ENCODE assay signal across 21 cellular contexts in genomic region chr11:11592146-11592684, GRCh38.
"Had no signal": no experiment of that assay in that cellular context is flagged by ENCODE, and none has a peak within 500 bp of the region (broad histone marks: within the 10 kb centered on the region; RNA-seq: fewer than 3 reads in every experiment).

No MANE protein-coding gene starts in this region.

- H3K27me3 ChIP-seq: ascending aorta, body of pancreas, Peyer's patch had no signal

- H3K36me3 Mint-ChIP-seq: activated naive CD4-positive, alpha-beta T cell treated with anti-CD3 and anti-CD28 coated beads, Interleukin-2, amount 50 U/mL, for 24 hours had no signal

- H3K4me1 Mint-ChIP-seq: activated naive CD4-positive, alpha-beta T cell treated with anti-CD3 and anti-CD28 coated beads, Interleukin-2, amount 50 U/mL, for 24 hours; activated naive CD8-positive, alpha-beta T cell treated with anti-CD3 and anti-CD28 coated beads, Interleukin-2, amount 50 U/mL, for 24 hours had no signal

- H3K9ac ChIP-seq: KMS-11 had no signal

- H3K27ac ChIP-seq: ascending aorta, body of pancreas, KMS-11, Peyer's patch, RWPE1 had no signal

- H3K9me3 Mint-ChIP-seq: activated CD8-positive, alpha-beta T cell treated with anti-CD3 and anti-CD28 coated beads for 36 hours; activated naive CD4-positive, alpha-beta T cell treated with anti-CD3 and anti-CD28 coated beads, Interleukin-2, amount 50 U/mL, for 24 hours; activated naive CD8-positive, alpha-beta T cell treated with anti-CD3 and anti-CD28 coated beads, Interleukin-2, amount 50 U/mL, for 24 hours; T-helper 1 cell treated with Interleukin-12 subunit alpha and Interleukin-12 subunit beta and Interleukin-4 antibody, amounts not matched to agents 30 μg/mL and 1 μg/mL, for 36 hours had no signal

- H3K4me3 Mint-ChIP-seq: activated CD8-positive, alpha-beta T cell treated with anti-CD3 and anti-CD28 coated beads for 36 hours; activated naive CD4-positive, alpha-beta T cell treated with anti-CD3 and anti-CD28 coated beads, Interleukin-2, amount 50 U/mL, for 24 hours; activated naive CD8-positive, alpha-beta T cell treated with anti-CD3 and anti-CD28 coated beads, Interleukin-2, amount 50 U/mL, for 24 hours; T-helper 1 cell treated with Interleukin-12 subunit alpha and Interleukin-12 subunit beta and Interleukin-4 antibody, amounts not matched to agents 30 μg/mL and 1 μg/mL, for 36 hours had no signal

- DNase-seq: activated CD4-positive, alpha-beta T cell treated with anti-CD3 and anti-CD28 coated beads for 4 hours; activated CD8-positive, alpha-beta memory T cell treated with anti-CD3 and anti-CD28 coated beads, Interleukin-2, amount 50 U/mL, for 4 hours; activated CD8-positive, alpha-beta T cell treated with anti-CD3 and anti-CD28 coated beads for 36 hours; activated naive CD8-positive, alpha-beta T cell treated with anti-CD3 and anti-CD28 coated beads, Interleukin-2, amount 50 U/mL, for 24 hours; amniotic stem cell; body of pancreas; MV-4-11; NCI-H1105; NCI-H1436; NCI-H1694 treated with DMSO at 0.1 percent for 48 hours; NCI-H2029 treated with DMSO at 0.1 percent for 48 hours; NCI-H345; NCI-H510A; Peyer's patch; SHP77 treated with DMSO at 0.1 percent for 48 hours had no signal

- ATAC-seq: activated CD4-positive, CD25-positive, alpha-beta regulatory T cell treated with anti-CD3 and anti-CD28 coated beads, Interleukin-2, amount 50 U/mL, for 24 hours; activated CD8-positive, alpha-beta T cell treated with anti-CD3 and anti-CD28 coated beads for 36 hours; activated naive CD8-positive, alpha-beta T cell treated with anti-CD3 and anti-CD28 coated beads, Interleukin-2, amount 50 U/mL, for 24 hours; body of pancreas had no signal

- H3K4me3 ChIP-seq: ascending aorta, body of pancreas, Peyer's patch had no signal

- H3K9me3 ChIP-seq: ascending aorta, body of pancreas, Peyer's patch had no signal

- H3K27me3 Mint-ChIP-seq: activated naive CD4-positive, alpha-beta T cell treated with anti-CD3 and anti-CD28 coated beads, Interleukin-2, amount 50 U/mL, for 24 hours had no signal

- H3K4me2 ChIP-seq: KMS-11 had no signal

- H3K27ac Mint-ChIP-seq: activated CD8-positive, alpha-beta T cell treated with anti-CD3 and anti-CD28 coated beads for 36 hours; activated naive CD4-positive, alpha-beta T cell treated with anti-CD3 and anti-CD28 coated beads, Interleukin-2, amount 50 U/mL, for 24 hours; activated naive CD8-positive, alpha-beta T cell treated with anti-CD3 and anti-CD28 coated beads, Interleukin-2, amount 50 U/mL, for 24 hours; T-helper 1 cell treated with Interleukin-12 subunit alpha and Interleukin-12 subunit beta and Interleukin-4 antibody, amounts not matched to agents 30 μg/mL and 1 μg/mL, for 36 hours had no signal

- H3K36me3 ChIP-seq: ascending aorta, Peyer's patch had no signal

- H3K4me1 ChIP-seq: body of pancreas, Peyer's patch had no signal
